Comparison of ENCODE assay signal across 16 cellular contexts in the genomic region with DNA sequence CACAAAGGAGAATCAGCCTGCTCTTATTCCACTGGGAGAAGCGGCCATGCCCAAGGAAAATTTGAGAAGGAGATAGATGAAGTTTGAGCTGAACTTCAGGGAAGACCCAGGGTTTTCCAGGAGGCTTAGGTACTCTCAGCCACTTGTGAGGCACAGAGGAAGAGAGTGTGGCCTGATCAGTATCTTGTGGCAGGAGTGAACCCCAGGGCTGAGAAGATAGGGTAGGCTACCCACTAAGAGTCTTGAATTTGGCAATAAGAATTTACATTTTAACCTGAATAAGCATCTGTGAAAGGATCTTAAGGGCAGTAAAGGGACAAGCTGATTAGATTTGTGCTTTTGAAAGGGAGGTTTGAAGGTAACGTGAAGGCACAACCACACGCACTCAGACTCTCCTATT.
A peak's percentile ranks its signal among the peaks of the same experiment; 100 is the strongest.
DNase-seq lines count a peak whose midpoint lies in the region; ATAC-seq and TF ChIP-seq lines count a peak whose summit lies in the region.
"Had no signal": no experiment of that assay in that cellular context is flagged by ENCODE, and none has a peak within 500 bp of the region (broad histone marks: within the 10 kb centered on the region; RNA-seq: fewer than 3 reads in every experiment).

No MANE protein-coding gene starts in this region.

- ATAC-seq in DND-41 (ENCODE audit: insufficient read depth, low read depth), result peak; percentile 45; the same call in 1 of the 3 replicates
- ATAC-seq in GM23338, result no peak

- TF ChIP-seq CTCF in DND-41 (IDR thresholded peaks at IDR 0.05; ENCODE audit: borderline replicate concordance, extremely low read depth, low read length, poor library complexity, severe bottlenecking), result no peak
- TF ChIP-seq CTCF in GM23338 (conservative IDR thresholded peaks at IDR 0.05; ENCODE audit: low read depth in 2 of 2), result no peak
- TF ChIP-seq CTCF in neural progenitor cell (IDR thresholded peaks at IDR 0.05), result no peak
- TF ChIP-seq CTCF in chondrocyte (IDR thresholded peaks at IDR 0.05), result no peak

- H3K4me2 ChIP-seq in DND-41 (ENCODE audit: insufficient read depth, low read length) (no peak overlapping the region), GM23338 (no peak overlapping the region), neural progenitor cell (peak overlapping the region; percentile 64)

- DNase-seq in DND-41, result no peak
- no peak for DNase-seq in GM23338 (ENCODE audit: low spot score)
- no peak for DNase-seq in neural progenitor cell (ENCODE audit: low spot score)
- no peak for DNase-seq in AG08396 (ENCODE audit: low spot score)
- DNase-seq in D341Med (ENCODE audit: low spot score), result no peak
- DNase-seq in chondrocyte (ENCODE audit: low spot score), result no peak
- DNase-seq: AML-193; BE2C; Caco-2; CD4-positive, alpha-beta memory T cell; DMS 273 treated with DMSO at 0.1 percent for 48 hours; DMS79; GF-D8; H7; HCEC 1CT had no signal

- H3K9ac ChIP-seq in DND-41 (ENCODE audit: low read depth, low read length), result no peak overlapping the region
- no peak overlapping the region for H3K9ac ChIP-seq in neural progenitor cell

- H3K36me3 Mint-ChIP-seq in GM23338 (ENCODE audit: low read depth) (peaks cover 9% of the 10 kb centered on the region; the same call in 2 of the 3 replicates), neural progenitor cell (no peaks in the 10 kb centered on the region), chondrocyte (ENCODE audit: low read depth) (peaks cover 2% of the 10 kb centered on the region)
- H3K36me3 Mint-ChIP-seq: CD4-positive, alpha-beta memory T cell had no signal

- H3F3A ChIP-seq in GM23338 (replicated peaks; ENCODE audit: low read depth), result no peaks in the 10 kb centered on the region
- H3F3A ChIP-seq in neural progenitor cell (ENCODE audit: low read depth), result peaks cover 17% of the 10 kb centered on the region

- H3K9me3 ChIP-seq in DND-41 (ENCODE audit: insufficient read depth, low read length, severe bottlenecking) (no peaks in the 10 kb centered on the region), neural progenitor cell (ENCODE audit: low read depth) (peaks cover 5% of the 10 kb centered on the region)
- H3K9me3 ChIP-seq: BE2C, Caco-2 had no signal

- no peak overlapping the region for H3K27ac ChIP-seq in DND-41 (ENCODE audit: low read length)
- no peak overlapping the region for H3K27ac ChIP-seq in GM23338 (ENCODE audit: low read depth)
- H3K27ac ChIP-seq in neural progenitor cell, result peak overlapping the region; percentile 83

- H3K27me3 Mint-ChIP-seq in GM23338 (ENCODE audit: insufficient read depth, low read depth, poor library complexity) (no peaks in the 10 kb centered on the region), neural progenitor cell (ENCODE audit: insufficient read depth, low read depth) (peaks cover 3% of the 10 kb centered on the region), chondrocyte (ENCODE audit: low read depth) (no peaks in the 10 kb centered on the region)

- H3K79me2 ChIP-seq in DND-41 (ENCODE audit: insufficient read depth, low read length), result no peaks in the 10 kb centered on the region
- no peaks in the 10 kb centered on the region for H3K79me2 ChIP-seq in GM23338 (replicated peaks; ENCODE audit: insufficient read depth)
- H3K79me2 ChIP-seq in neural progenitor cell (ENCODE audit: low read depth), result no peaks in the 10 kb centered on the region

- H3K4me3 ChIP-seq in DND-41 (ENCODE audit: low read depth in 1 of 2, low read length in 2 of 2), result no peak overlapping the region
- H3K4me3 ChIP-seq in GM23338, result no peak overlapping the region
- no peak overlapping the region for H3K4me3 ChIP-seq in neural progenitor cell
- H3K4me3 ChIP-seq: BLaER1 treated with 17β-estradiol and CSF1 and Interleukin-3, amounts not matched to agents 10 nM and 100 nM had no signal

- no peaks in the 10 kb centered on the region for H3K4me1 ChIP-seq in DND-41 (ENCODE audit: insufficient read depth, low read length)
- H3K4me1 ChIP-seq in GM23338 (ENCODE audit: insufficient read depth), result 0 out of 2 replicates have a peak, but pooled peaks cover 4% of the 10 kb centered on the region
- H3K4me1 ChIP-seq in neural progenitor cell, result peaks cover 30% of the 10 kb centered on the region
- H3K4me1 ChIP-seq: Caco-2 had no signal

- H3K9me2 ChIP-seq in GM23338 (ENCODE audit: insufficient read depth), result 0 out of 2 replicates have a peak, but pooled peaks cover 4% of the 10 kb centered on the region

- H3K27ac Mint-ChIP-seq in GM23338, result no peak overlapping the region
- H3K27ac Mint-ChIP-seq in neural progenitor cell, result peak overlapping the region; percentile 44
- no peak overlapping the region for H3K27ac Mint-ChIP-seq in chondrocyte (ENCODE audit: unreplicated experiment)
- H3K27ac Mint-ChIP-seq: CD4-positive, alpha-beta memory T cell had no signal

- H3K9me3 Mint-ChIP-seq in GM23338 (peaks cover 4% of the 10 kb centered on the region; the same call in 2 of the 3 replicates), neural progenitor cell (peaks cover 16% of the 10 kb centered on the region), chondrocyte (ENCODE audit: low read depth) (peaks cover 6% of the 10 kb centered on the region)

- H3K4me1 Mint-ChIP-seq in GM23338 (peaks cover 5% of the 10 kb centered on the region; the same call in 2 of the 3 replicates), neural progenitor cell (peaks cover 13% of the 10 kb centered on the region), chondrocyte (ENCODE audit: low read depth) (no peaks in the 10 kb centered on the region)

- H3K36me3 ChIP-seq in DND-41 (ENCODE audit: insufficient read depth, low read length) (no peaks in the 10 kb centered on the region), GM23338 (ENCODE audit: insufficient read depth) (no peaks in the 10 kb centered on the region), neural progenitor cell (no peaks in the 10 kb centered on the region)
- H3K36me3 ChIP-seq: BE2C had no signal

- H3K4me3 Mint-ChIP-seq in GM23338 (no peak overlapping the region), neural progenitor cell (no peak overlapping the region), chondrocyte (ENCODE audit: unreplicated experiment) (no peak overlapping the region)
- H3K4me3 Mint-ChIP-seq: CD4-positive, alpha-beta memory T cell had no signal

- H4K20me1 ChIP-seq in DND-41 (ENCODE audit: insufficient read depth, low read length), result no peaks in the 10 kb centered on the region
- H4K20me1 ChIP-seq in GM23338 (replicated peaks; ENCODE audit: insufficient read depth), result no peaks in the 10 kb centered on the region
- no peaks in the 10 kb centered on the region for H4K20me1 ChIP-seq in neural progenitor cell (ENCODE audit: low read depth)
- H4K20me1 ChIP-seq: BLaER1 treated with 17β-estradiol and CSF1 and Interleukin-3, amounts not matched to agents 10 nM and 100 nM had no signal

- H3K27me3 ChIP-seq in DND-41 (ENCODE audit: insufficient read depth, low read length, poor library complexity) (no peaks in the 10 kb centered on the region), GM23338 (ENCODE audit: insufficient read depth) (no peaks in the 10 kb centered on the region), neural progenitor cell (no peaks in the 10 kb centered on the region)
- H3K27me3 ChIP-seq: BE2C; BLaER1 treated with 17β-estradiol and CSF1 and Interleukin-3, amounts not matched to agents 10 nM and 100 nM had no signal

- H2AFZ ChIP-seq in DND-41 (ENCODE audit: low read depth, low read length) (no peak overlapping the region), GM23338 (peak overlapping the region; percentile 5; the same call in 1 of the 2 replicates), neural progenitor cell (replicated peaks) (no peak overlapping the region)

TF ChIP-seq in GM23338, 12 proteins besides CTCF, POLR2A, EP300 and RAD21 (continues in another document):
- TF ChIP-seq EZH2 (IDR thresholded peaks at IDR 0.05; ENCODE audit: low read depth, unreplicated experiment) (no peak), STAT1 (IDR thresholded peaks at IDR 0.05; ENCODE audit: unreplicated experiment) (no peak), ZNF331 (CRISPR knock-in tag; IDR thresholded peaks at IDR 0.05; ENCODE audit: low read depth) (no peak), ZNF114 (CRISPR knock-in tag; IDR thresholded peaks at IDR 0.05) (no peak), NANOG (IDR thresholded peaks at IDR 0.05; ENCODE audit: borderline replicate concordance) (no peak), JUNB (IDR thresholded peaks at IDR 0.05; ENCODE audit: unreplicated experiment) (no peak), POLR2AphosphoS5 (IDR thresholded peaks at IDR 0.05; ENCODE audit: low read depth) (no peak)
- TF ChIP-seq, protein P1, sequence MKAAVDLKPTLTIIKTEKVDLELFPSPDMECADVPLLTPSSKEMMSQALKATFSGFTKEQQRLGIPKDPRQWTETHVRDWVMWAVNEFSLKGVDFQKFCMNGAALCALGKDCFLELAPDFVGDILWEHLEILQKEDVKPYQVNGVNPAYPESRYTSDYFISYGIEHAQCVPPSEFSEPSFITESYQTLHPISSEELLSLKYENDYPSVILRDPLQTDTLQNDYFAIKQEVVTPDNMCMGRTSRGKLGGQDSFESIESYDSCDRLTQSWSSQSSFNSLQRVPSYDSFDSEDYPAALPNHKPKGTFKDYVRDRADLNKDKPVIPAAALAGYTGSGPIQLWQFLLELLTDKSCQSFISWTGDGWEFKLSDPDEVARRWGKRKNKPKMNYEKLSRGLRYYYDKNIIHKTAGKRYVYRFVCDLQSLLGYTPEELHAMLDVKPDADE (IDR thresholded peaks at IDR 0.05), result no peak
- TF ChIP-seq, protein P2, sequence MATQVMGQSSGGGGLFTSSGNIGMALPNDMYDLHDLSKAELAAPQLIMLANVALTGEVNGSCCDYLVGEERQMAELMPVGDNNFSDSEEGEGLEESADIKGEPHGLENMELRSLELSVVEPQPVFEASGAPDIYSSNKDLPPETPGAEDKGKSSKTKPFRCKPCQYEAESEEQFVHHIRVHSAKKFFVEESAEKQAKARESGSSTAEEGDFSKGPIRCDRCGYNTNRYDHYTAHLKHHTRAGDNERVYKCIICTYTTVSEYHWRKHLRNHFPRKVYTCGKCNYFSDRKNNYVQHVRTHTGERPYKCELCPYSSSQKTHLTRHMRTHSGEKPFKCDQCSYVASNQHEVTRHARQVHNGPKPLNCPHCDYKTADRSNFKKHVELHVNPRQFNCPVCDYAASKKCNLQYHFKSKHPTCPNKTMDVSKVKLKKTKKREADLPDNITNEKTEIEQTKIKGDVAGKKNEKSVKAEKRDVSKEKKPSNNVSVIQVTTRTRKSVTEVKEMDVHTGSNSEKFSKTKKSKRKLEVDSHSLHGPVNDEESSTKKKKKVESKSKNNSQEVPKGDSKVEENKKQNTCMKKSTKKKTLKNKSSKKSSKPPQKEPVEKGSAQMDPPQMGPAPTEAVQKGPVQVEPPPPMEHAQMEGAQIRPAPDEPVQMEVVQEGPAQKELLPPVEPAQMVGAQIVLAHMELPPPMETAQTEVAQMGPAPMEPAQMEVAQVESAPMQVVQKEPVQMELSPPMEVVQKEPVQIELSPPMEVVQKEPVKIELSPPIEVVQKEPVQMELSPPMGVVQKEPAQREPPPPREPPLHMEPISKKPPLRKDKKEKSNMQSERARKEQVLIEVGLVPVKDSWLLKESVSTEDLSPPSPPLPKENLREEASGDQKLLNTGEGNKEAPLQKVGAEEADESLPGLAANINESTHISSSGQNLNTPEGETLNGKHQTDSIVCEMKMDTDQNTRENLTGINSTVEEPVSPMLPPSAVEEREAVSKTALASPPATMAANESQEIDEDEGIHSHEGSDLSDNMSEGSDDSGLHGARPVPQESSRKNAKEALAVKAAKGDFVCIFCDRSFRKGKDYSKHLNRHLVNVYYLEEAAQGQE (IDR thresholded peaks at IDR 0.05; ENCODE audit: unreplicated experiment), result no peak
